ENCODE assay signal across 1 cellular context in genomic region chr10:11154809-11155208, GRCh38.
TF ChIP-seq lines count a peak whose summit lies in the region.

No MANE protein-coding gene starts in this region.

TF ChIP-seq in GM23338, 12 proteins besides CTCF, POLR2A, EP300 and RAD21 (continued from another document):
- TF ChIP-seq ZNF462 (CRISPR knock-in tag; IDR thresholded peaks at IDR 0.05), result no peak
- no peak for TF ChIP-seq NANOG (IDR thresholded peaks at IDR 0.05; ENCODE audit: borderline replicate concordance)
- TF ChIP-seq JUNB (IDR thresholded peaks at IDR 0.05; ENCODE audit: unreplicated experiment), result no peak
- TF ChIP-seq, protein P1, sequence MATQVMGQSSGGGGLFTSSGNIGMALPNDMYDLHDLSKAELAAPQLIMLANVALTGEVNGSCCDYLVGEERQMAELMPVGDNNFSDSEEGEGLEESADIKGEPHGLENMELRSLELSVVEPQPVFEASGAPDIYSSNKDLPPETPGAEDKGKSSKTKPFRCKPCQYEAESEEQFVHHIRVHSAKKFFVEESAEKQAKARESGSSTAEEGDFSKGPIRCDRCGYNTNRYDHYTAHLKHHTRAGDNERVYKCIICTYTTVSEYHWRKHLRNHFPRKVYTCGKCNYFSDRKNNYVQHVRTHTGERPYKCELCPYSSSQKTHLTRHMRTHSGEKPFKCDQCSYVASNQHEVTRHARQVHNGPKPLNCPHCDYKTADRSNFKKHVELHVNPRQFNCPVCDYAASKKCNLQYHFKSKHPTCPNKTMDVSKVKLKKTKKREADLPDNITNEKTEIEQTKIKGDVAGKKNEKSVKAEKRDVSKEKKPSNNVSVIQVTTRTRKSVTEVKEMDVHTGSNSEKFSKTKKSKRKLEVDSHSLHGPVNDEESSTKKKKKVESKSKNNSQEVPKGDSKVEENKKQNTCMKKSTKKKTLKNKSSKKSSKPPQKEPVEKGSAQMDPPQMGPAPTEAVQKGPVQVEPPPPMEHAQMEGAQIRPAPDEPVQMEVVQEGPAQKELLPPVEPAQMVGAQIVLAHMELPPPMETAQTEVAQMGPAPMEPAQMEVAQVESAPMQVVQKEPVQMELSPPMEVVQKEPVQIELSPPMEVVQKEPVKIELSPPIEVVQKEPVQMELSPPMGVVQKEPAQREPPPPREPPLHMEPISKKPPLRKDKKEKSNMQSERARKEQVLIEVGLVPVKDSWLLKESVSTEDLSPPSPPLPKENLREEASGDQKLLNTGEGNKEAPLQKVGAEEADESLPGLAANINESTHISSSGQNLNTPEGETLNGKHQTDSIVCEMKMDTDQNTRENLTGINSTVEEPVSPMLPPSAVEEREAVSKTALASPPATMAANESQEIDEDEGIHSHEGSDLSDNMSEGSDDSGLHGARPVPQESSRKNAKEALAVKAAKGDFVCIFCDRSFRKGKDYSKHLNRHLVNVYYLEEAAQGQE (IDR thresholded peaks at IDR 0.05; ENCODE audit: unreplicated experiment), result no peak
- no peak for TF ChIP-seq POLR2AphosphoS5 (IDR thresholded peaks at IDR 0.05; ENCODE audit: low read depth)
- no peak for TF ChIP-seq EZH2phosphoT487 (IDR thresholded peaks at IDR 0.05; ENCODE audit: unreplicated experiment)
- TF ChIP-seq EZH2 (IDR thresholded peaks at IDR 0.05; ENCODE audit: low read depth, unreplicated experiment), result no peak
TF ChIP-seq in GM23338: peak in this region for 0.
